9 cellular contexts compared by ENCODE assay signal in the genomic region with DNA sequence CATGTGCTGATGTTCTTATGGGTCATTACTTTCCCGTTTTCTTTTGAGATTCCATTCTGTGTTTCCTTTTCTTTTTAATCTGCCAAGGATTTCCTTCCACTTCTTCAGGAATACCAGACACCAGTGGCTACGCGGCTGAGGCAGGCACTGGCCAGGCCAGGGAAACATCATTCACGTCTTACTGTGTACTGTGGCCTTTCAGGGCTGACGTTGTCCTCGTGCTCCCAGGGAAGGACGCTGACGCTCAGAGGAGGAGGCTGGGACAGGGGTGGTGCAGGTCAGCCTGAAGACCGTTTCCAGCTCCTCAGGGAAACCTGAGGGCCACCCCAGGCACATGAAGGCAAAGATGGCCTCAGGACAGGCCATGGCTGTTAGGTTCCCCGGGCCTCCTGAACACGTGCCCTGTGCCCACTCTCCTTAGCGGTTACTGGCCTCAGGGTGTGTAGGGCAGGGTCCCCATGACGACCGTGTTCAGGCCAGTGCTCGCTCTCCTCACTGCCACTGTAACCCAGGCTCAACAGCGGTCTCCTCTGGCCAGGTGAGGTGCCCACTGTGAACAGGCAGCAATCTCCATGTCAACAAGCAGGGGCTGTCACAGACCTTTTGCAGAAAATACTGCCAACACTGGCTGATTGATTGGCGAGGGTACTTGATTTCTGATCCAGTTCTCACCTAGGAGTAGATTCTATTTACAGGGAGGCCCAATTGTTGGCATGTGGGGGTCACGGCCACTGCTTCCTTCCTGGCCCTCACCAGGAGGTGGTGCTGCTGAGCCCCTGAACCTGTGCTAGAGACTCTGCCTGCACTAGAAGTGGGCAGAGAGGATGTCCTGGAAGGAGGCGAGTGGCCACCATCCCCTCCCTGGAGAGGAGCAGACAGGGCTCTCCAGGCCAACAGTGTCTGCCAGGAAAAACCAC.
DNase-seq lines count a peak whose midpoint lies in the region; ATAC-seq and TF ChIP-seq lines count a peak whose summit lies in the region.
"Had no signal": no experiment of that assay in that cellular context is flagged by ENCODE, and none has a peak within 500 bp of the region (broad histone marks: within the 10 kb centered on the region; RNA-seq: fewer than 3 reads in every experiment).

No MANE protein-coding gene starts in this region.

- no peak overlapping the region for H3K27ac ChIP-seq in left ventricle myocardium inferior (replicated peaks)

- no peak overlapping the region for H3K4me3 ChIP-seq in BJ (ENCODE audit: low read depth, low read length)
- H3K4me3 ChIP-seq in left ventricle myocardium inferior, result no peak overlapping the region
- H3K4me3 ChIP-seq: HAP-1 had no signal

- peaks cover 13% of the 10 kb centered on the region for H3K4me1 ChIP-seq in left ventricle myocardium inferior
- H3K4me1 ChIP-seq: HAP-1 had no signal

- H3K27me3 ChIP-seq in BJ (ENCODE audit: control insufficient read depth, insufficient read depth, low read length) (no peaks in the 10 kb centered on the region), left ventricle myocardium inferior (ENCODE audit: low read depth) (peaks cover 13% of the 10 kb centered on the region)

- no peak for DNase-seq in BJ (ENCODE audit: low read depth)
- peak; percentile 18 for DNase-seq in activated T-cell treated with anti-CD3 and anti-CD28 coated beads for 48 hours (ENCODE audit: low read depth)
- DNase-seq in left ventricle myocardium inferior, result peak; percentile 36
- peak; percentile 46 to 54 for DNase-seq in stimulated activated CD4-positive, alpha-beta T cell treated with anti-CD3 and anti-CD28 coated beads, Interleukin-2, amount 100 ng/mL, for 24 hours

- CTCF ChIA-PET in BJ (lab: Yijun Ruan, JAX), result interaction anchor here (0.9 to 1.8 kb wide), 3 partner anchors 14 to 255 kb away, joined by 4 to 8 read pairs (median 5); no protein-coding TSS in a partner anchor

- TF ChIP-seq CTCF in BJ (IDR thresholded peaks at IDR 0.05; ENCODE audit: insufficient read depth, low read depth, low read length), result peak; percentile 83
- peak; percentile 74 for TF ChIP-seq CTCF in left ventricle myocardium inferior (IDR thresholded peaks at IDR 0.05; ENCODE audit: borderline replicate concordance)

- peaks cover 8% of the 10 kb centered on the region for H3K36me3 ChIP-seq in BJ (ENCODE audit: control insufficient read depth, insufficient read depth, low read length)
- no peaks in the 10 kb centered on the region for H3K36me3 ChIP-seq in left ventricle myocardium inferior

- ATAC-seq in HG03442 (IDR thresholded peaks at IDR 0.05; ENCODE audit: unreplicated experiment), result peak; percentile 54
- no peak for ATAC-seq in HG02798 (IDR thresholded peaks at IDR 0.05; ENCODE audit: poor library complexity, unreplicated experiment)
- ATAC-seq in HG03354 (IDR thresholded peaks at IDR 0.05; ENCODE audit: poor library complexity, severe bottlenecking, unreplicated experiment), result no peak
- ATAC-seq in HG02981 (IDR thresholded peaks at IDR 0.05; ENCODE audit: unreplicated experiment), result no peak

- POLR2A ChIA-PET in BJ (lab: Charles Lee), result no interaction called here

- H3K9me3 ChIP-seq in left ventricle myocardium inferior (replicated peaks), result no peaks in the 10 kb centered on the region
- H3K9me3 ChIP-seq: HAP-1 had no signal

- intact Hi-C loops in left ventricle myocardium inferior (cut with micrococcal nuclease), result loop anchor here (10.0 kb wide), 2 partner anchors 189 to 241 kb away; no protein-coding TSS in a partner anchor
